17 cellular contexts compared by ENCODE assay signal in the genomic region with DNA sequence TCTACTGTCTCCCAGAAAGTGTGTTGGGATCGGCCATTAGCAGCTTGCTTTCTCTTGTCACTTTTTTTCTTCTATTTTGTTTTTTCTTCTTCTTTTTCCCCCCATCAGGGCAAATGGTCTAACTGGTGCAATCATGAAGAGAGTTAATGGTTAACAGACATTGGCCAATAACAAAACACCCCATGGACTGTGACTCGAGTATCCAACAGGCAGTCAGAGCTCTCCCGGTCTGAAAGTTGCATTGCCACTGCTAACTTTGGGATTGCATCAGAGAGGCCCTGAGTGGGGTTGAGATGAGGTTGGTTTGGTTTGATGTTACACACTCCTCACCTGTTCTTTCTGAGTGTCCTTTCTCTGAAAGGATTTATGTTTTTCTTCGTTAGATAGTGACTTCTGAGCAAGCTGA. TPM values are rescaled to one million over a fixed set of nuclear protein-coding genes. Genes with fewer than 3 reads are reported as not detected.
A peak's percentile ranks its signal among the peaks of the same experiment; 100 is the strongest.
DNase-seq lines count a peak whose midpoint lies in the region; ATAC-seq, FAIRE-seq and TF ChIP-seq lines count a peak whose summit lies in the region.
"Had no signal": no experiment of that assay in that cellular context is flagged by ENCODE, and none has a peak within 500 bp of the region (broad histone marks: within the 10 kb centered on the region; RNA-seq: fewer than 3 reads in every experiment).

No MANE protein-coding gene starts in this region.

- peaks cover 3% of the 10 kb centered on the region for H3K4me1 Mint-ChIP-seq in activated CD4-positive, alpha-beta T cell treated with anti-CD3 and anti-CD28 coated beads for 36 hours
- H3K4me1 Mint-ChIP-seq: activated B cell treated with CpG ODN at 0.5 μM for 24 hours had no signal

- dilution Hi-C loops in endothelial cell of umbilical vein (cut with MboI; ENCODE audit: extremely low pct_ligation_motif_present, low sequenced_read_pairs), result no loop called here

- H2BK12ac ChIP-seq in mesenchymal stem cell (ENCODE audit: low read length in 2 of 2), result no peak overlapping the region

- H2AK5ac ChIP-seq in mesenchymal stem cell (ENCODE audit: low read length, severe bottlenecking), result peak overlapping the region; percentile 36

- no peak overlapping the region for H3K18ac ChIP-seq in mesenchymal stem cell (ENCODE audit: low read depth in 1 of 2, low read length in 2 of 2)

- no peaks in the 10 kb centered on the region for H3K9me1 ChIP-seq in endothelial cell of umbilical vein (replicated peaks; ENCODE audit: control insufficient read depth, extremely low read depth, insufficient read depth, low read length)

- H3K36me3 ChIP-seq in ACC112 (ENCODE audit: insufficient read depth, low read length) (peaks cover 55% of the 10 kb centered on the region), endothelial cell of umbilical vein (ENCODE audit: control insufficient read depth in 2 of 2, extremely low read depth in 1 of 2, insufficient read depth in 2 of 2, low read length in 2 of 2) (peaks cover 8 to 20% of the 10 kb centered on the region in 2 experiments), mesenchymal stem cell (ENCODE audit: control insufficient read depth in 1 of 2, insufficient read depth in 2 of 2, low read depth in 1 of 2, low read length in 2 of 2) (peaks cover 26 to 67% of the 10 kb centered on the region in 2 experiments)

- H4K20me1 ChIP-seq in endothelial cell of umbilical vein (replicated peaks; ENCODE audit: control insufficient read depth, extremely low read depth, insufficient read depth, low read length), result no peaks in the 10 kb centered on the region

- no peak overlapping the region for H3K14ac ChIP-seq in mesenchymal stem cell (ENCODE audit: low read length in 2 of 2)

- peaks cover 16% of the 10 kb centered on the region for H3K79me1 ChIP-seq in mesenchymal stem cell (replicated peaks; ENCODE audit: low read length, poor library complexity, severe bottlenecking)

- intact Hi-C loops in endothelial cell of umbilical vein (cut with micrococcal nuclease), result loop anchor here (10.0 kb wide), 1 partner anchor 588 kb away; no protein-coding TSS in a partner anchor
- intact Hi-C loops in activated CD4-positive, alpha-beta T cell treated with anti-CD3 and anti-CD28 coated beads for 36 hours (cut with DNase I, micrococcal nuclease), result loop anchor here in 1 of 2 experiments (10.0 kb wide), 1 partner anchor 588 kb away; no protein-coding TSS in a partner anchor

- no peaks in the 10 kb centered on the region for H3K9me3 Mint-ChIP-seq in activated CD4-positive, alpha-beta T cell treated with anti-CD3 and anti-CD28 coated beads for 36 hours (ENCODE audit: low read depth)
- H3K9me3 Mint-ChIP-seq: activated B cell treated with CpG ODN at 0.5 μM for 24 hours; activated naive CD4-positive, alpha-beta T cell treated with anti-CD3 and anti-CD28 coated beads, Interleukin-2, amount 50 U/mL, for 24 hours had no signal

- no peak overlapping the region for H3K23ac ChIP-seq in mesenchymal stem cell (ENCODE audit: low read length in 2 of 2)

- H3K27ac ChIP-seq in ACC112 (ENCODE audit: low read depth, low read length), result peak overlapping the region; percentile 39
- H3K27ac ChIP-seq in endothelial cell of umbilical vein (ENCODE audit: insufficient read depth, low read depth, low read length), result no peak overlapping the region
- peak overlapping the region; percentile 94 for H3K27ac ChIP-seq in mesenchymal stem cell (ENCODE audit: low read length, poor library complexity, severe bottlenecking)

- no peak overlapping the region for H3K4me3 Mint-ChIP-seq in activated CD4-positive, alpha-beta T cell treated with anti-CD3 and anti-CD28 coated beads for 36 hours
- H3K4me3 Mint-ChIP-seq: activated B cell treated with CpG ODN at 0.5 μM for 24 hours; activated naive CD4-positive, alpha-beta T cell treated with anti-CD3 and anti-CD28 coated beads, Interleukin-2, amount 50 U/mL, for 24 hours had no signal

- no peaks in the 10 kb centered on the region for H3K27me3 ChIP-seq in ACC112 (ENCODE audit: insufficient read depth, low read length)
- no peaks in the 10 kb centered on the region for H3K27me3 ChIP-seq in endothelial cell of umbilical vein (ENCODE audit: control insufficient read depth in 2 of 2, insufficient read depth in 2 of 2, low read length in 2 of 2)
- no peaks in the 10 kb centered on the region for H3K27me3 ChIP-seq in mesenchymal stem cell (ENCODE audit: control insufficient read depth in 1 of 2, insufficient read depth in 1 of 2, low read length in 2 of 2)

- no peaks in the 10 kb centered on the region for H3K27me3 Mint-ChIP-seq in activated CD4-positive, alpha-beta T cell treated with anti-CD3 and anti-CD28 coated beads for 36 hours
- H3K27me3 Mint-ChIP-seq: activated B cell treated with CpG ODN at 0.5 μM for 24 hours; activated naive CD4-positive, alpha-beta T cell treated with anti-CD3 and anti-CD28 coated beads, Interleukin-2, amount 50 U/mL, for 24 hours had no signal

- no peaks in the 10 kb centered on the region for H3K79me2 ChIP-seq in ACC112 (ENCODE audit: control insufficient read depth, insufficient read depth, low read length, unreplicated experiment)
- no peaks in the 10 kb centered on the region for H3K79me2 ChIP-seq in endothelial cell of umbilical vein (ENCODE audit: control insufficient read depth, insufficient read depth, low read length)

- TF ChIP-seq POLR2A in endothelial cell of umbilical vein (IDR thresholded peaks at IDR 0.05; ENCODE audit: low read depth, low read length), result no peak

- DNase-seq in NCI-H460 (ENCODE audit: extremely low read depth, low read depth) (peak; percentile 23), endothelial cell of umbilical vein (ENCODE audit: low read depth, low spot score) (no peak), mesenchymal stem cell (no peak), DMS 273 (lab: John Stamatoyannopoulos, UW; ENCODE audit: unreplicated experiment) (no peak), hippocampal formation (lab: John Stamatoyannopoulos, UW) (no peak), DMS114 treated with DMSO at 0.1 percent for 48 hours (lab: John Stamatoyannopoulos, UW; ENCODE audit: unreplicated experiment) (no peak)
- DNase-seq in activated CD4-positive, alpha-beta T cell treated with anti-CD3 and anti-CD28 coated beads for 36 hours, result no peak
- DNase-seq: activated B cell treated with CpG ODN at 0.5 μM for 24 hours; activated CD8-positive, alpha-beta memory T cell treated with anti-CD3 and anti-CD28 coated beads, Interleukin-2, amount 50 U/mL, for 4 hours; AML-193; cortex of kidney; NCI-H2107; stimulated activated CD4-positive, alpha-beta T cell treated with anti-CD3 and anti-CD28 coated beads, Interleukin-2, amount 100 ng/mL, for 48 hours had no signal

- no peak overlapping the region for H2BK120ac ChIP-seq in mesenchymal stem cell (ENCODE audit: low read depth, low read length)

- H3K4me2 ChIP-seq in endothelial cell of umbilical vein (ENCODE audit: insufficient read depth, low read length) (no peak overlapping the region), mesenchymal stem cell (ENCODE audit: low read length, poor library complexity, severe bottlenecking) (peak overlapping the region; percentile 37)

- no peak overlapping the region for H4K8ac ChIP-seq in mesenchymal stem cell (ENCODE audit: low read length)

- H3K4me1 ChIP-seq in ACC112 (ENCODE audit: control insufficient read depth, insufficient read depth, low read length, unreplicated experiment), result peaks cover 44% of the 10 kb centered on the region
- H3K4me1 ChIP-seq in endothelial cell of umbilical vein (ENCODE audit: control insufficient read depth, extremely low read depth, insufficient read depth, low read length), result peaks cover 8% of the 10 kb centered on the region
- H3K4me1 ChIP-seq in mesenchymal stem cell (ENCODE audit: control insufficient read depth, insufficient read depth, low read depth, low read length), result peaks cover 29% of the 10 kb centered on the region

- H3K4me3 ChIP-seq in ACC112 (ENCODE audit: low read depth, low read length) (no peak overlapping the region), endothelial cell of umbilical vein (replicated peaks in 1 of 3; ENCODE audit: insufficient read depth in 1 of 3, low read depth in 1 of 3, low read length in 3 of 3) (no peak overlapping the region), mesenchymal stem cell (ENCODE audit: insufficient read depth in 1 of 2, low read depth in 1 of 2, low read length in 2 of 2) (no peak overlapping the region)

- no peak overlapping the region for H4K91ac ChIP-seq in mesenchymal stem cell (ENCODE audit: low read length)

- TSS peak; percentile 53 for BruUV-seq in endothelial cell of umbilical vein (replicated peaks; lab: Mats Ljungman, UMichigan)

- no peak for TF ChIP-seq CTCF in endothelial cell of umbilical vein (IDR thresholded peaks at IDR 0.05; ENCODE audit: extremely low read depth in 1 of 2, insufficient read depth in 1 of 2, low read depth in 1 of 2, low read length in 2 of 2)

- no peak overlapping the region for H3K4ac ChIP-seq in mesenchymal stem cell (ENCODE audit: low read depth in 1 of 2, low read length in 2 of 2)

- no peak overlapping the region for H2BK15ac ChIP-seq in mesenchymal stem cell (ENCODE audit: low read depth, poor library complexity, severe bottlenecking)

- H3K9ac ChIP-seq in endothelial cell of umbilical vein (replicated peaks; ENCODE audit: extremely low read depth, insufficient read depth, low read length) (no peak overlapping the region), mesenchymal stem cell (ENCODE audit: low read length) (no peak overlapping the region)

- no peak overlapping the region for H2BK5ac ChIP-seq in mesenchymal stem cell (ENCODE audit: low read depth, low read length, poor library complexity, severe bottlenecking)

- H2AFZ ChIP-seq in ACC112 (ENCODE audit: low read length, unreplicated experiment), result no peak overlapping the region
- no peak overlapping the region for H2AFZ ChIP-seq in endothelial cell of umbilical vein (ENCODE audit: low read depth, low read length)
- no peak overlapping the region for H2AFZ ChIP-seq in mesenchymal stem cell (ENCODE audit: low read depth, low read length)

- FAIRE-seq in endothelial cell of umbilical vein (lab: Jason Lieb, UNC), result no peak
- FAIRE-seq: urothelium cell line had no signal

- H3K27ac Mint-ChIP-seq in activated CD4-positive, alpha-beta T cell treated with anti-CD3 and anti-CD28 coated beads for 36 hours, result no peak overlapping the region
- H3K27ac Mint-ChIP-seq: activated B cell treated with CpG ODN at 0.5 μM for 24 hours had no signal

- POLR2A ChIA-PET in endothelial cell of umbilical vein (lab: Charles Lee), result no interaction called here
- POLR2A ChIA-PET in activated CD4-positive, alpha-beta T cell treated with anti-CD3 and anti-CD28 coated beads for 36 hours (lab: Charles Lee), result no interaction called here

- peaks cover 31% of the 10 kb centered on the region for H3K36me3 Mint-ChIP-seq in activated CD4-positive, alpha-beta T cell treated with anti-CD3 and anti-CD28 coated beads for 36 hours (ENCODE audit: low read depth)

- CTCF ChIA-PET in endothelial cell of umbilical vein (lab: Charles Lee), result interaction anchor here (1.0 kb wide), 1 partner anchor 172 kb away, joined by 3 read pairs; no protein-coding TSS in a partner anchor
- CTCF ChIA-PET in activated CD4-positive, alpha-beta T cell treated with anti-CD3 and anti-CD28 coated beads for 36 hours (lab: Charles Lee), result interaction anchor here (0.9 kb wide), 1 partner anchor 12 kb away, joined by 3 read pairs; no protein-coding TSS in a partner anchor

- H3K9me3 ChIP-seq in endothelial cell of umbilical vein (replicated peaks; ENCODE audit: control insufficient read depth, insufficient read depth, low read length) (no peaks in the 10 kb centered on the region), mesenchymal stem cell (ENCODE audit: control insufficient read depth, low read length) (no peaks in the 10 kb centered on the region)

- WGBS in mesenchymal stem cell, result 94% methylated on average over 3 of the region's 4 CpGs

- ATAC-seq in activated CD4-positive, alpha-beta T cell treated with anti-CD3 and anti-CD28 coated beads for 36 hours, result no peak
- ATAC-seq: SK-N-SH treated with all-trans-retinoic acid at 6 μM for 48 hours had no signal

RNA-seq across cellular contexts. Expression of a gene that starts 12.9 kb away (rescaled TPM):
- total RNA-seq in NCI-H460 (2014; rRNA removed; shearing (Covaris generic)), result 2.8 and 3.1 TPM in 2 replicates
- 11.4 and 47.7 TPM in 2 replicates for polyA plus RNA-seq in NCI-H460 (2014; cell fraction: nucleus; rRNA removed)
- 2.6 and 4.0 TPM in 2 replicates for total RNA-seq in endothelial cell of umbilical vein
- polyA plus RNA-seq in endothelial cell of umbilical vein, result 1.4 and 2.5 TPM in 2 replicates
- 0.71 and 1.4 TPM in 2 replicates for polyA plus RNA-seq in endothelial cell of umbilical vein (2011; cell fraction: cytosol; rRNA removed)
- 4.2 and 5.7 TPM in 2 replicates for polyA plus RNA-seq in endothelial cell of umbilical vein (2011; cell fraction: nucleus; rRNA removed)
- 0.13 and 0.52 TPM in 2 replicates for polyA plus RNA-seq in endothelial cell of umbilical vein (2012)
- 0.61 and 2.2 TPM in 2 replicates for polyA minus RNA-seq in endothelial cell of umbilical vein
- 1.2 TPM for polyA minus RNA-seq in endothelial cell of umbilical vein (2011; cell fraction: cytosol; rRNA and poly(A)+ RNA removed)
- polyA minus RNA-seq in endothelial cell of umbilical vein (2011; cell fraction: nucleus; rRNA and poly(A)+ RNA removed), result 3.6 TPM in 2 replicates
- 0.95 TPM for polyA plus RNA-seq in mesenchymal stem cell (2013, experiment 1 of 2)
- 0.90 TPM for polyA plus RNA-seq in mesenchymal stem cell (2013, experiment 2 of 2)
- 1 to 10 TPM in 1 of 2 experiments, under 1 TPM in 1; 0.87 to 2.1 TPM for total RNA-seq in activated CD4-positive, alpha-beta T cell treated with anti-CD3 and anti-CD28 coated beads for 36 hours
